In genomic region chr2:233386382-233387041, GRCh38 we compare ENCODE assay signal across 8 cellular contexts. TPM values are rescaled to one million over a fixed set of nuclear protein-coding genes. Genes with fewer than 3 reads are reported as not detected.
DNase-seq lines count a peak whose midpoint lies in the region; ATAC-seq, FAIRE-seq and TF ChIP-seq lines count a peak whose summit lies in the region.

No MANE protein-coding gene starts in this region.

- H3K79me2 ChIP-seq in H1 (ENCODE audit: control insufficient read depth in 1 of 2, insufficient read depth in 2 of 2, low read length in 2 of 2) = peaks cover 0 to 9% of the 10 kb centered on the region in 2 experiments; a peak in 2 of 4 replicates

- no peak overlapping the region for H4K91ac ChIP-seq in H1 (replicated peaks; ENCODE audit: insufficient read length, low read length)

- H3K4me3 Mint-ChIP-seq in natural killer cell = peak overlapping the region; percentile 87

- H3K18ac ChIP-seq in H1 (ENCODE audit: extremely low read depth, low read length) = no peak overlapping the region

- H2AK5ac ChIP-seq in H1 (ENCODE audit: low read depth, low read length) = no peak overlapping the region

- H3K4me2 ChIP-seq in H1 (ENCODE audit: insufficient read depth in 1 of 2, low read depth in 2 of 2, low read length in 2 of 2) = no peak overlapping the region

- no peak overlapping the region for H2BK12ac ChIP-seq in H1 (ENCODE audit: low read depth, low read length)

- peaks cover 6% of the 10 kb centered on the region for H3K36me3 Mint-ChIP-seq in natural killer cell

- no peak for TF ChIP-seq RAD21 in H1 (IDR thresholded peaks at IDR 0.05 in 1 of 2, conservative IDR thresholded peaks at IDR 0.05 in 1 of 2; ENCODE audit: low read depth in 2 of 2, low read length in 2 of 2)

- H3K4me1 Mint-ChIP-seq in natural killer cell = peaks cover 81 to 89% of the 10 kb centered on the region in 2 donors

- H3K27ac Mint-ChIP-seq in natural killer cell = peak overlapping the region; percentile 91 to 93

- H3K23ac ChIP-seq in H1 (ENCODE audit: insufficient read length) = no peak overlapping the region

- H3K4ac ChIP-seq in H1 (replicated peaks; ENCODE audit: insufficient read length, low read depth, low read length) = no peak overlapping the region

- no peak overlapping the region for H3K56ac ChIP-seq in H1 (replicated peaks; ENCODE audit: insufficient read length, low read depth, low read length)

- 92% methylated on average over 13 of the region's 13 CpGs; no CpG with 5 or more reads in 1 of the 2 experiments for WGBS in H1 (ENCODE audit: extremely low coverage in 1 of 2, insufficient coverage in 1 of 2, insufficient read length in 1 of 2, insufficient replicate concordance in 2 of 2, low coverage in 1 of 2, low lambda C conversion rate in 2 of 2, missing lambda C conversion rate in 1 of 2), 2 experiments

- H2AFZ ChIP-seq in H1 (ENCODE audit: low read length) = no peak overlapping the region

- no peaks in the 10 kb centered on the region for H3K27me3 Mint-ChIP-seq in natural killer cell (ENCODE audit: low read depth in 2 of 2)

- H3K36me3 ChIP-seq in MG63 (peaks cover 9% of the 10 kb centered on the region; the same call in 1 of the 2 replicates), H1 (ENCODE audit: control insufficient read depth in 2 of 4, insufficient read depth in 4 of 4, low read length in 3 of 4) (no peaks in the 10 kb centered on the region)
- H3K36me3 ChIP-seq in effector memory CD4-positive, alpha-beta T cell (ENCODE audit: control insufficient read depth, insufficient read depth, low read length) = peaks cover 9% of the 10 kb centered on the region

- peaks cover 14% of the 10 kb centered on the region for H3K79me1 ChIP-seq in H1 (ENCODE audit: low read depth, low read length)

- no peak overlapping the region for H3K27ac ChIP-seq in H1 (ENCODE audit: low read depth, low read length)
- no peak overlapping the region for H3K27ac ChIP-seq in effector memory CD4-positive, alpha-beta T cell (ENCODE audit: insufficient read depth, low read length, poor library complexity, severe bottlenecking)

- no peak overlapping the region for H3K9ac ChIP-seq in H1 (replicated peaks in 1 of 4; ENCODE audit: extremely low read depth in 1 of 4, low read depth in 3 of 4, low read length in 3 of 4)

- H3K4me1 ChIP-seq in H1 (replicated peaks in 1 of 4; ENCODE audit: control insufficient read depth in 3 of 4, insufficient read depth in 4 of 4, low read length in 3 of 4) = peaks cover 0 to 12% (median 5%) of the 10 kb centered on the region in 4 experiments; a peak in 4 of 7 replicates
- peaks cover 14% of the 10 kb centered on the region for H3K4me1 ChIP-seq in effector memory CD4-positive, alpha-beta T cell (ENCODE audit: control insufficient read depth, insufficient read depth, low read length, poor library complexity, severe bottlenecking)

- no peak overlapping the region for H2BK120ac ChIP-seq in H1 (replicated peaks; ENCODE audit: low read depth, low read length)

- no peak for TF ChIP-seq CTCF in H1 (IDR thresholded peaks at IDR 0.05; ENCODE audit: control extremely low read depth in 1 of 3, insufficient read depth in 1 of 3, low read depth in 1 of 3, low read length in 3 of 3)
- TF ChIP-seq CTCF in natural killer cell (IDR thresholded peaks at IDR 0.05) = no peak

- no peak overlapping the region for H2BK20ac ChIP-seq in H1 (ENCODE audit: low read length)

- no peak overlapping the region for H3K14ac ChIP-seq in H1 (ENCODE audit: insufficient read length)

- DNase-seq in AG20443 (ENCODE audit: low spot score) = peak; percentile 41
- DNase-seq in MG63 = peak; percentile 59
- DNase-seq in H1 (ENCODE audit: low read depth in 1 of 2, low spot score in 2 of 2) = no peak
- no peak for DNase-seq in natural killer cell
- DNase-seq in cortex of kidney (lab: John Stamatoyannopoulos, UW) = no peak
- DNase-seq in medulla oblongata (ENCODE audit: extremely low spot score) = no peak
- no peak for DNase-seq in MV-4-11 (lab: John Stamatoyannopoulos, UW)
- DNase-seq in effector memory CD4-positive, alpha-beta T cell = no peak

- peaks cover 3 to 6% of the 10 kb centered on the region in 2 experiments for H4K20me1 ChIP-seq in H1 (replicated peaks in 1 of 2; ENCODE audit: control insufficient read depth in 1 of 2, insufficient read depth in 2 of 2, low read length in 2 of 2)

- CTCF ChIA-PET in H1 (lab: Charles Lee; ENCODE audit: partially characterized antibody) = interaction anchor here (1.3 kb wide), 1 partner anchor 11 kb away, joined by 5 read pairs; no protein-coding TSS in a partner anchor

- TF ChIP-seq POLR2A in H1 (IDR thresholded peaks at IDR 0.05; ENCODE audit: control extremely low read depth in 1 of 2, low read depth in 2 of 2, low read length in 2 of 2) = no peak

- no peak overlapping the region for H3K4me3 ChIP-seq in MG63
- no peak overlapping the region for H3K4me3 ChIP-seq in H1 (ENCODE audit: extremely low read depth in 1 of 4, insufficient read depth in 2 of 4, low read depth in 3 of 4, low read length in 4 of 4)
- no peak overlapping the region for H3K4me3 ChIP-seq in effector memory CD4-positive, alpha-beta T cell (ENCODE audit: insufficient read depth, low read depth, low read length, poor library complexity, severe bottlenecking)

- POLR2A ChIA-PET in H1 (lab: Charles Lee; ENCODE audit: partially characterized antibody) = no interaction called here

- no peak overlapping the region for H4K5ac ChIP-seq in H1 (ENCODE audit: insufficient read length, low read depth, low read length)

- no peaks in the 10 kb centered on the region for H3K27me3 ChIP-seq in MG63
- H3K27me3 ChIP-seq in H1 (replicated peaks in 1 of 4; ENCODE audit: control insufficient read depth in 3 of 4, extremely low read depth in 1 of 4, insufficient read depth in 3 of 4, low read length in 3 of 4) = no peaks in the 10 kb centered on the region
- no peaks in the 10 kb centered on the region for H3K27me3 ChIP-seq in effector memory CD4-positive, alpha-beta T cell (replicated peaks; ENCODE audit: control insufficient read depth, insufficient read depth, low read length, poor library complexity, severe bottlenecking)

- no peaks in the 10 kb centered on the region for H3K9me3 ChIP-seq in MG63
- H3K9me3 ChIP-seq in H1 (ENCODE audit: insufficient read depth in 2 of 2, low read depth in 1 of 2, low read length in 1 of 2) = no peaks in the 10 kb centered on the region
- no peaks in the 10 kb centered on the region for H3K9me3 ChIP-seq in effector memory CD4-positive, alpha-beta T cell (ENCODE audit: control insufficient read depth, low read length)

- no peak for FAIRE-seq in H1 (lab: Jason Lieb, UNC)

- ATAC-seq in natural killer cell = peak in 2 of 3 donors; percentile 22 to 37

- no peak for TF ChIP-seq EP300 in H1 (IDR thresholded peaks at IDR 0.05; ENCODE audit: borderline replicate concordance in 1 of 2, low read depth in 2 of 2, low read length in 2 of 2)

- peak overlapping the region; percentile 77 for H4K8ac ChIP-seq in H1 (ENCODE audit: extremely low read depth, insufficient read depth, low read length)

- no peaks in the 10 kb centered on the region for H3K9me3 Mint-ChIP-seq in natural killer cell

- H3K23me2 ChIP-seq in H1 (ENCODE audit: low read depth, low read length) = 0 out of 2 replicates have a peak, but pooled peaks cover 3% of the 10 kb centered on the region

- intact Hi-C loops in natural killer cell (cut with micrococcal nuclease) = loop anchor here (10.0 kb wide), 2 partner anchors 52 to 302 kb away; no protein-coding TSS in a partner anchor

- H2BK5ac ChIP-seq in H1 (ENCODE audit: low read depth, low read length) = no peak overlapping the region

- H2BK15ac ChIP-seq in H1 (ENCODE audit: low read length) = peak overlapping the region; percentile 16; the same call in 1 of the 2 replicates

TF ChIP-seq in H1, 55 proteins besides CTCF, POLR2A, EP300 and RAD21:
- TF ChIP-seq BCL11A (IDR thresholded peaks at IDR 0.05; ENCODE audit: low read depth in 2 of 2, low read length in 2 of 2) (no peak), CHD2 (IDR thresholded peaks at IDR 0.05; ENCODE audit: low read length) (no peak), CBX5 (IDR thresholded peaks at IDR 0.05; ENCODE audit: low read depth, low read length) (no peak), NANOG (IDR thresholded peaks at IDR 0.05; ENCODE audit: insufficient read depth, low read depth, low read length, poor library complexity, severe bottlenecking) (no peak), POU5F1 (IDR thresholded peaks at IDR 0.05; ENCODE audit: low read depth, low read length) (no peak), BRCA1 (IDR thresholded peaks at IDR 0.05; ENCODE audit: low read depth, low read length) (no peak), ASH2L (IDR thresholded peaks at IDR 0.05; ENCODE audit: low read length) (no peak)
- TF ChIP-seq, protein P1, sequence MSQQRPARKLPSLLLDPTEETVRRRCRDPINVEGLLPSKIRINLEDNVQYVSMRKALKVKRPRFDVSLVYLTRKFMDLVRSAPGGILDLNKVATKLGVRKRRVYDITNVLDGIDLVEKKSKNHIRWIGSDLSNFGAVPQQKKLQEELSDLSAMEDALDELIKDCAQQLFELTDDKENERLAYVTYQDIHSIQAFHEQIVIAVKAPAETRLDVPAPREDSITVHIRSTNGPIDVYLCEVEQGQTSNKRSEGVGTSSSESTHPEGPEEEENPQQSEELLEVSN (IDR thresholded peaks at IDR 0.05) = no peak

RNA-seq across cellular contexts. Expression of gene DGKD, which starts 32.2 kb away (rescaled TPM):
- total RNA-seq in MG63 (2014; rRNA removed; shearing (Covaris generic); ENCODE audit: low replicate concordance) = 8.8 and 8.9 TPM in 2 replicates
- 30.9 and 31.3 TPM in 2 replicates for total RNA-seq in H1 (2021; fragmentation: NEBNext Ultra II Directional; extraction: Animal tissue kit (Norgen Biotek cat#: 25700))
- 7.7 and 16.6 TPM in 2 replicates for polyA plus RNA-seq in H1 (2011; rRNA removed)
- 13.0 TPM for polyA plus RNA-seq in H1 (2011; cell fraction: cytosol; rRNA removed)
- 71.8 TPM for polyA plus RNA-seq in H1 (2011; cell fraction: nucleus; rRNA removed)
- polyA plus RNA-seq in H1 (2012, experiment 1 of 2) = 11.2 to 22.9 TPM (median 14.6 TPM) in 4 replicates
- 9.4 TPM for polyA plus RNA-seq in H1 (2012, experiment 2 of 2)
- polyA plus RNA-seq in H1 (2013, experiment 1 of 2) = 8.8 TPM
- polyA plus RNA-seq in H1 (2013, experiment 2 of 2) = 8.9 TPM
- polyA minus RNA-seq in H1 (2011; rRNA and poly(A)+ RNA removed) = 33.2 and 44.4 TPM in 2 replicates
- polyA minus RNA-seq in H1 (2011; cell fraction: cytosol; rRNA and poly(A)+ RNA removed) = 13.4 TPM
- polyA minus RNA-seq in H1 (2011; cell fraction: nucleus; rRNA and poly(A)+ RNA removed) = 21.6 TPM
- total RNA-seq in natural killer cell = 100 to 1,000 TPM; 299 to 456 (median 329) TPM

Comparison
In these comparisons a context has a peak if more than half of its experiments do, and no peak if none do; other contexts are left out.
1. DNase-seq: peak in AG20443 (single experiment) and MG63 (single experiment); none in H1 (0 of 2), natural killer cell (single experiment), cortex of kidney (single experiment), medulla oblongata (single experiment), MV-4-11 (single experiment) and effector memory CD4-positive, alpha-beta T cell (0 of 3).